23 cellular contexts compared by ENCODE assay signal in genomic region chr2:31388736-31389135, GRCh38. TPM values are rescaled to one million over a fixed set of nuclear protein-coding genes. Genes with fewer than 3 reads are reported as not detected.
A peak's percentile ranks its signal among the peaks of the same experiment; 100 is the strongest.
DNase-seq lines count a peak whose midpoint lies in the region; ATAC-seq, FAIRE-seq and TF ChIP-seq lines count a peak whose summit lies in the region.
"Had no signal": no experiment of that assay in that cellular context is flagged by ENCODE, and none has a peak within 500 bp of the region (broad histone marks: within the 10 kb centered on the region; RNA-seq: fewer than 3 reads in every experiment).

No MANE protein-coding gene starts in this region.

- H3K36me3 Mint-ChIP-seq in MCF 10A (ENCODE audit: insufficient read depth, unreplicated experiment), result peaks cover 26% of the 10 kb centered on the region
- H3K36me3 Mint-ChIP-seq in stimulated activated memory B cell treated with anti-CD40 and anti-IgM and Interleukin-4, amounts not matched to agents 10 μg/mL and 1 μg/mL and 100 μg/mL, for 72 hours, result no peaks in the 10 kb centered on the region

- peak overlapping the region in 1 of 2 donors; percentile 32 for H3K27ac ChIP-seq in breast epithelium
- peak overlapping the region; percentile 96 for H3K27ac ChIP-seq in epithelial cell of prostate
- H3K27ac ChIP-seq in keratinocyte (ENCODE audit: control insufficient read depth, insufficient read depth, low read length), result peak overlapping the region; percentile 71
- H3K27ac ChIP-seq: 22Rv1, C4-2B had no signal

- TF ChIP-seq CTCF in MCF 10A (IDR thresholded peaks at IDR 0.05; ENCODE audit: unreplicated experiment), result no peak
- TF ChIP-seq CTCF in breast epithelium (IDR thresholded peaks at IDR 0.05), result no peak
- no peak for TF ChIP-seq CTCF in keratinocyte (optimal IDR thresholded peaks at IDR 0.05 in 1 of 3, IDR thresholded peaks at IDR 0.05 in 1 of 3, conservative IDR thresholded peaks at IDR 0.05 in 1 of 3; ENCODE audit: extremely low read depth in 1 of 3, insufficient read depth in 2 of 3, low read length in 3 of 3)

- H3K27ac Mint-ChIP-seq in MCF 10A (ENCODE audit: low read depth, unreplicated experiment), result peak overlapping the region; percentile 42
- H3K27ac Mint-ChIP-seq in stimulated activated memory B cell treated with anti-CD40 and anti-IgM and Interleukin-4, amounts not matched to agents 10 μg/mL and 1 μg/mL and 100 μg/mL, for 72 hours, result no peak overlapping the region
- H3K27ac Mint-ChIP-seq: CD4-positive, alpha-beta T cell; HFFc6 had no signal

- no peak for DNase-seq in MCF 10A (ENCODE audit: unreplicated experiment)
- DNase-seq in breast epithelium (ENCODE audit: low spot score in 2 of 2), result no peak
- DNase-seq in epithelial cell of prostate (ENCODE audit: low read depth, low spot score), result no peak
- DNase-seq in keratinocyte (ENCODE audit: low read depth, low spot score), result no peak
- no peak for DNase-seq in SKM-1 treated with dmso at 0.1 percent for 144 hours (lab: John Stamatoyannopoulos, UW; ENCODE audit: unreplicated experiment)
- DNase-seq in NOMO-1 treated with DMSO at 0.1 percent for 48 hours (lab: John Stamatoyannopoulos, UW; ENCODE audit: unreplicated experiment), result no peak
- DNase-seq: AML-193; CD4-positive, alpha-beta T cell; DMS153; DMS79; GDM1; GOT3; H7; HFFc6 had no signal

- POLR2A ChIA-PET in MCF 10A (lab: Yijun Ruan, JAX), result interaction anchor here (1.2 to 2.2 kb wide), 2 partner anchors 15 to 25 kb away, joined by 3 to 15 read pairs; partner anchors contain the start of gene XDH

- H3K4me3 ChIP-seq in breast epithelium (no peak overlapping the region), keratinocyte (ENCODE audit: control insufficient read depth in 2 of 3, extremely low read depth in 1 of 3, insufficient read depth in 2 of 3, low read depth in 1 of 3, low read length in 3 of 3) (no peak overlapping the region)
- H3K4me3 ChIP-seq: A549 had no signal

- no peak for TF ChIP-seq POLR2A in breast epithelium (IDR thresholded peaks at IDR 0.05)

- H3K9ac ChIP-seq in keratinocyte (ENCODE audit: control insufficient read depth, extremely low read depth, insufficient read depth, low read length), result no peak overlapping the region

- H3K27me3 Mint-ChIP-seq in MCF 10A (ENCODE audit: insufficient read depth, unreplicated experiment), result no peaks in the 10 kb centered on the region
- H3K27me3 Mint-ChIP-seq in stimulated activated memory B cell treated with anti-CD40 and anti-IgM and Interleukin-4, amounts not matched to agents 10 μg/mL and 1 μg/mL and 100 μg/mL, for 72 hours, result peaks cover 15% of the 10 kb centered on the region

- no peaks in the 10 kb centered on the region for H3K9me3 Mint-ChIP-seq in MCF 10A (ENCODE audit: unreplicated experiment)
- H3K9me3 Mint-ChIP-seq in stimulated activated memory B cell treated with anti-CD40 and anti-IgM and Interleukin-4, amounts not matched to agents 10 μg/mL and 1 μg/mL and 100 μg/mL, for 72 hours, result no peaks in the 10 kb centered on the region
- H3K9me3 Mint-ChIP-seq: CD4-positive, alpha-beta T cell; HFFc6 had no signal

- no peaks in the 10 kb centered on the region for H3K4me1 ChIP-seq in breast epithelium
- H3K4me1 ChIP-seq in keratinocyte (ENCODE audit: control insufficient read depth, extremely low read depth, insufficient read depth, low read length), result peaks cover 51% of the 10 kb centered on the region

- CTCF ChIA-PET in MCF 10A (lab: Yijun Ruan, JAX), result interaction anchor here (0.8 to 3.7 kb wide), 6 partner anchors 12 to 166 kb away, joined by 3 to 16 read pairs (median 3); partner anchors contain the start of gene XDH

- H3K4me2 ChIP-seq in keratinocyte (ENCODE audit: control insufficient read depth, extremely low read depth, insufficient read depth, low read depth, low read length), result no peak overlapping the region
- H3K4me2 ChIP-seq: A549 had no signal

- peaks cover 42% of the 10 kb centered on the region for H3K4me1 Mint-ChIP-seq in MCF 10A (ENCODE audit: insufficient read depth, unreplicated experiment)
- H3K4me1 Mint-ChIP-seq in stimulated activated memory B cell treated with anti-CD40 and anti-IgM and Interleukin-4, amounts not matched to agents 10 μg/mL and 1 μg/mL and 100 μg/mL, for 72 hours, result peaks cover 8% of the 10 kb centered on the region

- H3K36me3 ChIP-seq in breast epithelium, result no peaks in the 10 kb centered on the region
- H3K36me3 ChIP-seq in keratinocyte (ENCODE audit: control insufficient read depth in 2 of 2, extremely low read depth in 1 of 2, insufficient read depth in 2 of 2, low read length in 2 of 2), result peaks cover 11 to 22% of the 10 kb centered on the region in 2 experiments

- dilution Hi-C loops in keratinocyte (cut with MboI; ENCODE audit: extremely low pct_ligation_motif_present, low sequenced_read_pairs), result no loop called here

- H3K4me3 Mint-ChIP-seq in MCF 10A (ENCODE audit: unreplicated experiment), result no peak overlapping the region
- no peak overlapping the region for H3K4me3 Mint-ChIP-seq in stimulated activated memory B cell treated with anti-CD40 and anti-IgM and Interleukin-4, amounts not matched to agents 10 μg/mL and 1 μg/mL and 100 μg/mL, for 72 hours
- H3K4me3 Mint-ChIP-seq: CD4-positive, alpha-beta T cell; HFFc6 had no signal

- H3K79me2 ChIP-seq in keratinocyte (ENCODE audit: control insufficient read depth, insufficient read depth, low read length), result no peaks in the 10 kb centered on the region

- no peak overlapping the region for H2AFZ ChIP-seq in keratinocyte (ENCODE audit: control insufficient read depth, low read length)

- H4K20me1 ChIP-seq in keratinocyte (ENCODE audit: control insufficient read depth, extremely low read depth, insufficient read depth, low read length), result no peaks in the 10 kb centered on the region

- ATAC-seq in stimulated activated memory B cell treated with anti-CD40 and anti-IgM and Interleukin-4, amounts not matched to agents 10 μg/mL and 1 μg/mL and 100 μg/mL, for 72 hours, result peak; percentile 27
- ATAC-seq in GM18517 (IDR thresholded peaks at IDR 0.05; ENCODE audit: unreplicated experiment), result no peak
- ATAC-seq: A549, HCT116 had no signal

- H3K9me1 ChIP-seq in keratinocyte (ENCODE audit: control insufficient read depth, extremely low read depth, insufficient read depth, low read length), result no peaks in the 10 kb centered on the region

- FAIRE-seq in keratinocyte (lab: Jason Lieb, UNC), result no peak
- FAIRE-seq: A549, GM12892, GM18507, HepG2 had no signal

- BruUV-seq in MCF 10A (replicated peaks; lab: Mats Ljungman, UMichigan), result no TSS peak

- H3K27me3 ChIP-seq in breast epithelium (no peaks in the 10 kb centered on the region), keratinocyte (ENCODE audit: control insufficient read depth, extremely low read depth, insufficient read depth, low read length) (no peaks in the 10 kb centered on the region)

- intact Hi-C loops in MCF 10A (cut with micrococcal nuclease), result no loop called here
- intact Hi-C loops in breast epithelium (cut with DNase I; ENCODE audit: low total_unique reads), result no loop called here

- H3K9me3 ChIP-seq in breast epithelium (no peaks in the 10 kb centered on the region), keratinocyte (ENCODE audit: control insufficient read depth, low read depth, low read length) (peaks cover 2% of the 10 kb centered on the region)

RNA-seq across cellular contexts. Expression of gene XDH, which starts 25.8 kb away (rescaled TPM):
- total RNA-seq in MCF 10A (2022), result 29.3 and 47.5 TPM in 2 replicates
- total RNA-seq in breast epithelium, result 1 to 10 TPM in 2 of 3 donors, under 1 TPM in 1; 0.16 to 6.9 (median 1.3) TPM
- polyA plus RNA-seq in keratinocyte, result 27.7 to 55.4 TPM (median 40.6 TPM) in 3 replicates
- polyA plus RNA-seq in keratinocyte (2011; ENCODE audit: low read depth), result 13.5 TPM
- 29.3 TPM in 2 replicates for polyA plus RNA-seq in keratinocyte (2011; cell fraction: cytosol; rRNA removed)
- 66.9 and 71.0 TPM in 2 replicates for polyA plus RNA-seq in keratinocyte (2011; cell fraction: nucleus; rRNA removed)
- 22.6 and 51.8 TPM in 2 replicates for polyA plus RNA-seq in keratinocyte (2012; ENCODE audit: low replicate concordance)
- polyA minus RNA-seq in keratinocyte, result 68.0 to 96.2 TPM (median 90.4 TPM) in 3 replicates
- 34.3 TPM for polyA minus RNA-seq in keratinocyte (2011; cell fraction: cytosol; rRNA and poly(A)+ RNA removed)
- polyA minus RNA-seq in keratinocyte (2011; cell fraction: nucleus; rRNA and poly(A)+ RNA removed), result 42.8 and 74.8 TPM in 2 replicates
- total RNA-seq: HepG2 had no signal
- polyA plus RNA-seq: HepG2 had no signal
